ENCODE assay signal across 14 cellular contexts in genomic region chr5:95771892-95772291, GRCh38.
"Had no signal": no experiment of that assay in that cellular context is flagged by ENCODE, and none has a peak within 500 bp of the region (broad histone marks: within the 10 kb centered on the region; RNA-seq: fewer than 3 reads in every experiment).

No MANE protein-coding gene starts in this region.

- H3K27ac ChIP-seq: vagina had no signal

- DNase-seq: activated CD4-positive, alpha-beta T cell treated with anti-CD3 and anti-CD28 coated beads, Interleukin-2, amount 10 ng/mL, durations not matched to agents 7 days and 5 days; activated CD4-positive, CD25-positive, alpha-beta regulatory T cell; activated naive CD4-positive, alpha-beta T cell treated with anti-CD3 and anti-CD28 coated beads, Interleukin-2, amount 10 ng/mL, durations not matched to agents 7 days and 5 days; activated T-cell treated with anti-CD3 and anti-CD28 coated beads for 4 hours; effector memory CD8-positive, alpha-beta T cell; midbrain; stimulated activated CD4-positive, alpha-beta T cell treated with anti-CD3 and anti-CD28 coated beads, Interleukin-4, amount 100 ng/mL, for 24 hours; T-helper 17 cell had no signal

- H3K27me3 ChIP-seq: vagina had no signal

- H3K4me1 Mint-ChIP-seq: activated CD4-positive, alpha-beta T cell treated with anti-CD3 and anti-CD28 coated beads, Interleukin-2, amount 10 ng/mL, durations not matched to agents 7 days and 5 days had no signal

- H3K9me3 ChIP-seq: vagina had no signal

- H3K4me1 ChIP-seq: vagina had no signal

- H3K27me3 Mint-ChIP-seq: central memory CD8-positive, alpha-beta T cell; dendritic cell treated with granulocyte-macrophage colony-stimulating factor and Interleukin-4, amounts not matched to agents 40 ng/mL and 50 ng/mL, for 4 days; effector memory CD8-positive, alpha-beta T cell; progenitor cell of endocrine pancreas; stimulated activated naive CD8-positive, alpha-beta T cell treated with anti-CD3 and anti-CD28 coated beads, Interleukin-15, Interleukin-2, amounts not matched to agents 100 ng/mL and 50 ng/mL, for 24 hours; T-helper 17 cell had no signal

- H3K9me3 Mint-ChIP-seq: activated CD4-positive, alpha-beta T cell treated with anti-CD3 and anti-CD28 coated beads, Interleukin-2, amount 10 ng/mL, durations not matched to agents 7 days and 5 days; activated naive CD4-positive, alpha-beta T cell treated with anti-CD3 and anti-CD28 coated beads, Interleukin-2, amount 10 ng/mL, durations not matched to agents 7 days and 5 days; activated T-helper 2 cell treated with anti-CD3 and anti-CD28 coated beads, Interferon-gamma antibody, Interleukin-2, Interleukin-4, amounts not matched to agents 10 μg/mL and 5 μg/mL and 100 μg/mL, durations not matched to agents 14 hours and 24 hours and 36 hours; central memory CD8-positive, alpha-beta T cell; dendritic cell treated with granulocyte-macrophage colony-stimulating factor and Interleukin-4, amounts not matched to agents 40 ng/mL and 50 ng/mL, for 4 days; effector memory CD8-positive, alpha-beta T cell; stimulated activated naive CD8-positive, alpha-beta T cell treated with anti-CD3 and anti-CD28 coated beads, Interleukin-15, Interleukin-2, amounts not matched to agents 100 ng/mL and 50 ng/mL, for 24 hours had no signal

- H3K36me3 Mint-ChIP-seq: activated naive CD4-positive, alpha-beta T cell treated with anti-CD3 and anti-CD28 coated beads, Interleukin-2, amount 10 ng/mL, durations not matched to agents 7 days and 5 days had no signal

- H3K27ac Mint-ChIP-seq: activated CD4-positive, alpha-beta T cell treated with anti-CD3 and anti-CD28 coated beads, Interleukin-2, amount 10 ng/mL, durations not matched to agents 7 days and 5 days; activated naive CD4-positive, alpha-beta T cell treated with anti-CD3 and anti-CD28 coated beads, Interleukin-2, amount 10 ng/mL, durations not matched to agents 7 days and 5 days; activated T-helper 2 cell treated with anti-CD3 and anti-CD28 coated beads, Interferon-gamma antibody, Interleukin-2, Interleukin-4, amounts not matched to agents 10 μg/mL and 5 μg/mL and 100 μg/mL, durations not matched to agents 14 hours and 24 hours and 36 hours; dendritic cell treated with granulocyte-macrophage colony-stimulating factor and Interleukin-4, amounts not matched to agents 40 ng/mL and 50 ng/mL, for 4 days; progenitor cell of endocrine pancreas; stimulated activated naive CD8-positive, alpha-beta T cell treated with anti-CD3 and anti-CD28 coated beads, Interleukin-15, Interleukin-2, amounts not matched to agents 100 ng/mL and 50 ng/mL, for 24 hours had no signal

- ATAC-seq: effector memory CD8-positive, alpha-beta T cell; T-helper 17 cell had no signal

- H3K4me3 ChIP-seq: vagina had no signal

- H3K4me3 Mint-ChIP-seq: activated CD4-positive, alpha-beta T cell treated with anti-CD3 and anti-CD28 coated beads, Interleukin-2, amount 10 ng/mL, durations not matched to agents 7 days and 5 days; activated naive CD4-positive, alpha-beta T cell treated with anti-CD3 and anti-CD28 coated beads, Interleukin-2, amount 10 ng/mL, durations not matched to agents 7 days and 5 days; central memory CD8-positive, alpha-beta T cell; dendritic cell treated with granulocyte-macrophage colony-stimulating factor and Interleukin-4, amounts not matched to agents 40 ng/mL and 50 ng/mL, for 4 days; effector memory CD8-positive, alpha-beta T cell; stimulated activated naive CD8-positive, alpha-beta T cell treated with anti-CD3 and anti-CD28 coated beads, Interleukin-15, Interleukin-2, amounts not matched to agents 100 ng/mL and 50 ng/mL, for 24 hours had no signal

- H3K36me3 ChIP-seq: vagina had no signal
